ENCODE assay signal across 10 cellular contexts in genomic region chr3:142976621-142977398, GRCh38. TPM values are rescaled to one million over a fixed set of nuclear protein-coding genes. Genes with fewer than 3 reads are reported as not detected.
DNase-seq lines count a peak whose midpoint lies in the region; ATAC-seq, FAIRE-seq and TF ChIP-seq lines count a peak whose summit lies in the region.
"Had no signal": no experiment of that assay in that cellular context is flagged by ENCODE, and none has a peak within 500 bp of the region (broad histone marks: within the 10 kb centered on the region; RNA-seq: fewer than 3 reads in every experiment).

No MANE protein-coding gene starts in this region.

- H3K9me3 ChIP-seq in MG63 = no peaks in the 10 kb centered on the region
- no peaks in the 10 kb centered on the region for H3K9me3 ChIP-seq in HepG2 (ENCODE audit: low read length)

- no peaks in the 10 kb centered on the region for H3K36me3 Mint-ChIP-seq in MCF 10A (ENCODE audit: insufficient read depth, unreplicated experiment)
- H3K36me3 Mint-ChIP-seq in activated naive CD4-positive, alpha-beta T cell treated with anti-CD3 and anti-CD28 coated beads, Interleukin-2, amount 10 ng/mL, durations not matched to agents 7 days and 5 days = no peaks in the 10 kb centered on the region
- no peaks in the 10 kb centered on the region for H3K36me3 Mint-ChIP-seq in naive thymus-derived CD8-positive, alpha-beta T cell

- no peak for TF ChIP-seq POLR2A in HepG2 (IDR thresholded peaks at IDR 0.05; ENCODE audit: insufficient read depth in 1 of 2, low read depth in 2 of 2, low read length in 2 of 2)

- FAIRE-seq in HepG2 (lab: Jason Lieb, UNC) = peak; percentile 74

- peaks cover 49% of the 10 kb centered on the region for H3K4me1 ChIP-seq in HepG2 (ENCODE audit: insufficient read depth, low read length)

- CTCF ChIA-PET in MCF 10A (lab: Yijun Ruan, JAX) = interaction anchor here (0.5 to 3.2 kb wide), 5 partner anchors 23 to 148 kb away, joined by 3 to 28 read pairs (median 5); no protein-coding TSS in a partner anchor
- CTCF ChIA-PET in HepG2 (lab: Yijun Ruan, JAX; ENCODE audit: low intra/inter-chr PET ratio, low total read pairs) = no interaction called here
- CTCF ChIA-PET in activated naive CD4-positive, alpha-beta T cell treated with anti-CD3 and anti-CD28 coated beads, Interleukin-2, amount 10 ng/mL, durations not matched to agents 7 days and 5 days (lab: Charles Lee) = no interaction called here

- peak overlapping the region; percentile 9 for H3K27ac Mint-ChIP-seq in MCF 10A (ENCODE audit: low read depth, unreplicated experiment)
- no peak overlapping the region for H3K27ac Mint-ChIP-seq in activated naive CD4-positive, alpha-beta T cell treated with anti-CD3 and anti-CD28 coated beads, Interleukin-2, amount 10 ng/mL, durations not matched to agents 7 days and 5 days
- H3K27ac Mint-ChIP-seq in naive thymus-derived CD8-positive, alpha-beta T cell = no peak overlapping the region
- H3K27ac Mint-ChIP-seq: T-helper 1 cell treated with Interleukin-12 subunit alpha and Interleukin-12 subunit beta and Interleukin-4 antibody, amounts not matched to agents 30 μg/mL and 1 μg/mL, for 36 hours had no signal

- H2AFZ ChIP-seq in HepG2 (ENCODE audit: low read length) = no peak overlapping the region

- TF ChIP-seq RAD21 in HepG2 (CRISPR knock-in tag; IDR thresholded peaks at IDR 0.05) = no peak

- no peak overlapping the region for H3K4me2 ChIP-seq in HepG2 (ENCODE audit: low read depth, low read length)

- no peak overlapping the region for H3K9ac ChIP-seq in HepG2 (ENCODE audit: insufficient read depth, low read depth, low read length)

- TF ChIP-seq CTCF in MCF 10A (IDR thresholded peaks at IDR 0.05; ENCODE audit: unreplicated experiment) (no peak), HepG2 (CRISPR knock-in tag; IDR thresholded peaks at IDR 0.05) (no peak)

- in situ Hi-C loops in ACHN (cut with HindIII; ENCODE audit: low pct_ligation_motif_present, low pct_unique_long_range_greater_than_20kb, low sequenced_read_pairs) (no loop called here), HepG2 (cut with HindIII; ENCODE audit: extremely low pct_ligation_motif_present, low pct_unique_long_range_greater_than_20kb) (no loop called here)

- DNase-seq in ACHN (peak; percentile 93), MG63 (peak; percentile 99), MCF 10A (ENCODE audit: unreplicated experiment) (peak; percentile 92), HepG2 (ENCODE audit: low spot score) (peak; percentile 76), COLO668 (lab: John Stamatoyannopoulos, UW; ENCODE audit: unreplicated experiment) (no peak)
- DNase-seq in stimulated activated CD4-positive, alpha-beta T cell treated with anti-CD3 and anti-CD28 coated beads, Interleukin-2, amount 100 ng/mL, for 24 hours = no peak
- no peak for DNase-seq in activated naive CD4-positive, alpha-beta T cell treated with anti-CD3 and anti-CD28 coated beads, Interleukin-2, amount 10 ng/mL, durations not matched to agents 7 days and 5 days
- DNase-seq in naive thymus-derived CD8-positive, alpha-beta T cell = no peak
- DNase-seq: DND-41 had no signal

- no peaks in the 10 kb centered on the region for H4K20me1 ChIP-seq in HepG2 (ENCODE audit: insufficient read depth, low read length)

- peaks cover 5% of the 10 kb centered on the region for H3K4me1 Mint-ChIP-seq in MCF 10A (ENCODE audit: insufficient read depth, unreplicated experiment)
- no peaks in the 10 kb centered on the region for H3K4me1 Mint-ChIP-seq in activated naive CD4-positive, alpha-beta T cell treated with anti-CD3 and anti-CD28 coated beads, Interleukin-2, amount 10 ng/mL, durations not matched to agents 7 days and 5 days
- H3K4me1 Mint-ChIP-seq in naive thymus-derived CD8-positive, alpha-beta T cell = no peaks in the 10 kb centered on the region

- BruUV-seq in MCF 10A (replicated peaks; lab: Mats Ljungman, UMichigan) (no TSS peak), HepG2 (replicated peaks; lab: Mats Ljungman, UMichigan) (no TSS peak)

- no peak overlapping the region for H3K4me3 ChIP-seq in MG63
- H3K4me3 ChIP-seq in HepG2 (replicated peaks in 1 of 3; ENCODE audit: insufficient read depth in 1 of 3, low read depth in 2 of 3, low read length in 3 of 3) = no peak overlapping the region

- ATAC-seq in HepG2 = peak; percentile 98
- no peak for ATAC-seq in naive thymus-derived CD8-positive, alpha-beta T cell

- H3K27me3 Mint-ChIP-seq in MCF 10A (ENCODE audit: insufficient read depth, unreplicated experiment) = no peaks in the 10 kb centered on the region
- H3K27me3 Mint-ChIP-seq in activated naive CD4-positive, alpha-beta T cell treated with anti-CD3 and anti-CD28 coated beads, Interleukin-2, amount 10 ng/mL, durations not matched to agents 7 days and 5 days = peaks cover 34% of the 10 kb centered on the region
- H3K27me3 Mint-ChIP-seq in naive thymus-derived CD8-positive, alpha-beta T cell = peaks cover 3 to 20% (median 16%) of the 10 kb centered on the region in 5 donors

- H3K9me3 Mint-ChIP-seq in MCF 10A (ENCODE audit: unreplicated experiment) = no peaks in the 10 kb centered on the region
- no peaks in the 10 kb centered on the region for H3K9me3 Mint-ChIP-seq in activated naive CD4-positive, alpha-beta T cell treated with anti-CD3 and anti-CD28 coated beads, Interleukin-2, amount 10 ng/mL, durations not matched to agents 7 days and 5 days
- H3K9me3 Mint-ChIP-seq in naive thymus-derived CD8-positive, alpha-beta T cell = no peaks in the 10 kb centered on the region
- H3K9me3 Mint-ChIP-seq: T-helper 1 cell treated with Interleukin-12 subunit alpha and Interleukin-12 subunit beta and Interleukin-4 antibody, amounts not matched to agents 30 μg/mL and 1 μg/mL, for 36 hours had no signal

- no peak overlapping the region for H3K4me3 Mint-ChIP-seq in MCF 10A (ENCODE audit: unreplicated experiment)
- no peak overlapping the region for H3K4me3 Mint-ChIP-seq in activated naive CD4-positive, alpha-beta T cell treated with anti-CD3 and anti-CD28 coated beads, Interleukin-2, amount 10 ng/mL, durations not matched to agents 7 days and 5 days
- no peak overlapping the region for H3K4me3 Mint-ChIP-seq in naive thymus-derived CD8-positive, alpha-beta T cell
- H3K4me3 Mint-ChIP-seq: T-helper 1 cell treated with Interleukin-12 subunit alpha and Interleukin-12 subunit beta and Interleukin-4 antibody, amounts not matched to agents 30 μg/mL and 1 μg/mL, for 36 hours had no signal

- H3K36me3 ChIP-seq in MG63 = no peaks in the 10 kb centered on the region
- no peaks in the 10 kb centered on the region for H3K36me3 ChIP-seq in HepG2 (replicated peaks in 1 of 2; ENCODE audit: control insufficient read depth in 1 of 2, insufficient read depth in 2 of 2, low read length in 2 of 2)

- no peaks in the 10 kb centered on the region for H3K79me2 ChIP-seq in HepG2 (ENCODE audit: insufficient read depth, low read length)

- TF ChIP-seq EP300 in HepG2 (IDR thresholded peaks at IDR 0.05; ENCODE audit: low read depth in 2 of 2, low read length in 2 of 2) = peak in 1 of 2 experiments; percentile 47; a peak in 2 of 4 replicates
- TF ChIP-seq EP300 in HepG2 (CRISPR knock-in tag; IDR thresholded peaks at IDR 0.05; ENCODE audit: borderline replicate concordance) = 0 out of 2 replicates have a peak, but pooled peaks have one; percentile 42

- POLR2A ChIA-PET in MCF 10A (lab: Yijun Ruan, JAX) = interaction anchor here (0.6 to 1.9 kb wide), 6 partner anchors 11 to 399 kb away, joined by 3 to 6 read pairs (median 4); partner anchors contain the start of gene U2SURP
- POLR2A ChIA-PET in HepG2 (lab: Yijun Ruan, JAX) = interaction anchor here (1.5 kb wide), 1 partner anchor 25 kb away, joined by 5 read pairs; the partner anchor contains the start of gene U2SURP
- POLR2A ChIA-PET in naive thymus-derived CD8-positive, alpha-beta T cell (lab: Charles Lee) = no interaction called here

- WGBS in HepG2 (ENCODE audit: low lambda C conversion rate) = 48% methylated on average over 8 of the region's 8 CpGs

- H3K27ac ChIP-seq in HepG2 (ENCODE audit: extremely low read length, insufficient read depth, low read length) = no peak overlapping the region

- H3K27me3 ChIP-seq in MG63 (no peaks in the 10 kb centered on the region), HepG2 (ENCODE audit: control insufficient read depth in 1 of 2, insufficient read depth in 2 of 2, low read length in 2 of 2) (peaks cover 1 to 9% of the 10 kb centered on the region in 2 experiments; a peak in 2 of 5 replicates)

- intact Hi-C loops in MCF 10A (cut with micrococcal nuclease) = no loop called here
- intact Hi-C loops in HepG2 (cut with micrococcal nuclease; ENCODE audit: unreplicated experiment) = no loop called here

RNA-seq across cellular contexts. Expression of gene PAQR9, which starts 13.3 kb away (rescaled TPM):
- total RNA-seq in MG63 (2014; rRNA removed; shearing (Covaris generic); ENCODE audit: low replicate concordance) = 0.66 and 2.5 TPM in 2 replicates
- total RNA-seq in MCF 10A (2022) = not detected in 2 replicates
- 10.3 and 10.4 TPM in 2 replicates for total RNA-seq in HepG2 (2016; rRNA removed; fragmentation: Illumina TruSeq; extraction: Trizol)
- 3.6 and 3.8 TPM in 2 replicates for total RNA-seq in HepG2 (2016; cell fraction: cytosol; rRNA removed; fragmentation: Illumina TruSeq; extraction: Trizol; ENCODE audit: low read depth)
- total RNA-seq in HepG2 (2016; cell fraction: insoluble cytoplasmic fraction; rRNA removed; fragmentation: Illumina TruSeq; extraction: Trizol) = 10.3 and 10.5 TPM in 2 replicates
- 12.0 and 13.5 TPM in 2 replicates for total RNA-seq in HepG2 (2016; cell fraction: membrane; rRNA removed; fragmentation: Illumina TruSeq; extraction: Trizol)
- total RNA-seq in HepG2 (2016; cell fraction: nucleus; rRNA removed; fragmentation: Illumina TruSeq; extraction: Trizol) = 9.3 and 10.1 TPM in 2 replicates
- polyA plus RNA-seq in HepG2 (2011; rRNA removed) = 3.7 and 8.4 TPM in 2 replicates
- polyA plus RNA-seq in HepG2 (2011; cell fraction: cytosol; rRNA removed) = 4.9 and 6.5 TPM in 2 replicates
- 8.2 and 13.0 TPM in 2 replicates for polyA plus RNA-seq in HepG2 (2011; cell fraction: nucleus; rRNA removed)
- 9.1 and 16.7 TPM in 2 replicates for polyA plus RNA-seq in HepG2 (2012)
- polyA plus RNA-seq in HepG2 (2016; cell fraction: cytosol; fragmentation: Illumina TruSeq; extraction: Trizol; ENCODE audit: low read depth) = 4.6 and 5.9 TPM in 2 replicates
- 13.7 and 14.1 TPM in 2 replicates for polyA plus RNA-seq in HepG2 (2016; cell fraction: insoluble cytoplasmic fraction; fragmentation: Illumina TruSeq; extraction: Trizol; ENCODE audit: low read depth)
- 12.2 and 13.8 TPM in 2 replicates for polyA plus RNA-seq in HepG2 (2016; cell fraction: membrane; fragmentation: Illumina TruSeq; extraction: Trizol; ENCODE audit: low read depth)
- 16.0 and 16.8 TPM in 2 replicates for polyA plus RNA-seq in HepG2 (2016; cell fraction: nucleus; fragmentation: Illumina TruSeq; extraction: Trizol; ENCODE audit: insufficient read depth, low read depth)
- polyA minus RNA-seq in HepG2 (2011; rRNA and poly(A)+ RNA removed; ENCODE audit: low replicate concordance) = 26.7 TPM in 1 of 2 replicates, not detected in the other
- 5.5 and 9.2 TPM in 2 replicates for polyA minus RNA-seq in HepG2 (2011; cell fraction: cytosol; rRNA and poly(A)+ RNA removed)
- 10.3 and 15.8 TPM in 2 replicates for polyA minus RNA-seq in HepG2 (2011; cell fraction: nucleus; rRNA and poly(A)+ RNA removed)
- total RNA-seq in naive thymus-derived CD8-positive, alpha-beta T cell = not detected
- not detected for polyA plus RNA-seq in naive thymus-derived CD8-positive, alpha-beta T cell

RNA-seq across cellular contexts. Expression of gene U2SURP, which starts 24.6 kb away (rescaled TPM):
- 65.3 and 141 TPM in 2 replicates for total RNA-seq in MG63 (2014; rRNA removed; shearing (Covaris generic); ENCODE audit: low replicate concordance)
- total RNA-seq in MCF 10A (2022) (131 and 146 TPM in 2 replicates), HepG2 (2016; rRNA removed; fragmentation: Illumina TruSeq; extraction: Trizol) (173 and 250 TPM in 2 replicates)
- total RNA-seq in HepG2 (2016; cell fraction: cytosol; rRNA removed; fragmentation: Illumina TruSeq; extraction: Trizol; ENCODE audit: low read depth) = 14.1 and 18.4 TPM in 2 replicates
- total RNA-seq in HepG2 (2016; cell fraction: insoluble cytoplasmic fraction; rRNA removed; fragmentation: Illumina TruSeq; extraction: Trizol) = 173 and 234 TPM in 2 replicates
- 38.5 and 45.7 TPM in 2 replicates for total RNA-seq in HepG2 (2016; cell fraction: membrane; rRNA removed; fragmentation: Illumina TruSeq; extraction: Trizol)
- total RNA-seq in HepG2 (2016; cell fraction: nucleus; rRNA removed; fragmentation: Illumina TruSeq; extraction: Trizol) = 249 and 251 TPM in 2 replicates
- 41.3 and 55.9 TPM in 2 replicates for polyA plus RNA-seq in HepG2 (2011; rRNA removed)
- 8.6 and 12.8 TPM in 2 replicates for polyA plus RNA-seq in HepG2 (2011; cell fraction: cytosol; rRNA removed)
- polyA plus RNA-seq in HepG2 (2011; cell fraction: nucleus; rRNA removed) = 39.7 and 59.0 TPM in 2 replicates
- polyA plus RNA-seq in HepG2 (2012) = 63.0 and 109 TPM in 2 replicates
- polyA plus RNA-seq in HepG2 (2016; cell fraction: cytosol; fragmentation: Illumina TruSeq; extraction: Trizol; ENCODE audit: low read depth) = 3.4 and 3.6 TPM in 2 replicates
- polyA plus RNA-seq in HepG2 (2016; cell fraction: insoluble cytoplasmic fraction; fragmentation: Illumina TruSeq; extraction: Trizol; ENCODE audit: low read depth) = 156 and 157 TPM in 2 replicates
- 9.2 and 11.6 TPM in 2 replicates for polyA plus RNA-seq in HepG2 (2016; cell fraction: membrane; fragmentation: Illumina TruSeq; extraction: Trizol; ENCODE audit: low read depth)
- polyA plus RNA-seq in HepG2 (2016; cell fraction: nucleus; fragmentation: Illumina TruSeq; extraction: Trizol; ENCODE audit: insufficient read depth, low read depth) = 227 and 232 TPM in 2 replicates
- polyA minus RNA-seq in HepG2 (2011; rRNA and poly(A)+ RNA removed; ENCODE audit: low replicate concordance) = 58.3 and 119 TPM in 2 replicates
- 33.5 and 35.1 TPM in 2 replicates for polyA minus RNA-seq in HepG2 (2011; cell fraction: cytosol; rRNA and poly(A)+ RNA removed)
- 254 and 272 TPM in 2 replicates for polyA minus RNA-seq in HepG2 (2011; cell fraction: nucleus; rRNA and poly(A)+ RNA removed)
- 100 to 1,000 TPM; 168 to 169 TPM for total RNA-seq in naive thymus-derived CD8-positive, alpha-beta T cell
- 100 to 1,000 TPM; 110 to 131 (median 125) TPM for polyA plus RNA-seq in naive thymus-derived CD8-positive, alpha-beta T cell

Comparison
In these comparisons a context has a peak if more than half of its experiments do, and no peak if none do; other contexts are left out.
1. DNase-seq: peak in ACHN (single experiment), MG63 (single experiment), MCF 10A (single experiment) and HepG2 (single experiment); none in COLO668 (single experiment), stimulated activated CD4-positive, alpha-beta T cell treated with anti-CD3 and anti-CD28 coated beads, Interleukin-2, amount 100 ng/mL, for 24 hours (0 of 2), activated naive CD4-positive, alpha-beta T cell treated with anti-CD3 and anti-CD28 coated beads, Interleukin-2, amount 10 ng/mL, durations not matched to agents 7 days and 5 days (single experiment) and naive thymus-derived CD8-positive, alpha-beta T cell (0 of 10).